In genomic region chr5:148972958-148973357, GRCh38 we compare ENCODE assay signal across 9 cellular contexts.
DNase-seq lines count a peak whose midpoint lies in the region; ATAC-seq and TF ChIP-seq lines count a peak whose summit lies in the region.
"Had no signal": no experiment of that assay in that cellular context is flagged by ENCODE, and none has a peak within 500 bp of the region (broad histone marks: within the 10 kb centered on the region; RNA-seq: fewer than 3 reads in every experiment).

No MANE protein-coding gene starts in this region.

- H3K4me1 Mint-ChIP-seq in MCF 10A (ENCODE audit: insufficient read depth, unreplicated experiment), result peaks cover 88% of the 10 kb centered on the region

- H3K27me3 ChIP-seq in layer of hippocampus (ENCODE audit: control insufficient read depth, insufficient read depth, low read length) (no peaks in the 10 kb centered on the region), upper lobe of right lung (no peaks in the 10 kb centered on the region)

- H3K9me3 ChIP-seq in upper lobe of right lung, result no peaks in the 10 kb centered on the region

- no peak overlapping the region for H3K4me3 ChIP-seq in upper lobe of right lung

- ATAC-seq in upper lobe of right lung, result peak; percentile 77
- no peak for ATAC-seq in GM18868 (IDR thresholded peaks at IDR 0.05; ENCODE audit: unreplicated experiment)
- no peak for ATAC-seq in HG03439 (IDR thresholded peaks at IDR 0.05; ENCODE audit: unreplicated experiment)

- peaks cover 24% of the 10 kb centered on the region for H3K4me1 ChIP-seq in upper lobe of right lung

- peak overlapping the region; percentile 93 for H3K27ac Mint-ChIP-seq in MCF 10A (ENCODE audit: low read depth, unreplicated experiment)

- H3K27me3 Mint-ChIP-seq in MCF 10A (ENCODE audit: insufficient read depth, unreplicated experiment), result no peaks in the 10 kb centered on the region

- CTCF ChIA-PET in MCF 10A (lab: Yijun Ruan, JAX), result interaction anchor here (0.6 to 37.7 kb wide), 11 partner anchors 15 to 347 kb away, joined by 3 to 1118 read pairs (median 3); no protein-coding TSS in a partner anchor

- H3K36me3 ChIP-seq in upper lobe of right lung, result no peaks in the 10 kb centered on the region

- TF ChIP-seq CTCF in MCF 10A (IDR thresholded peaks at IDR 0.05; ENCODE audit: unreplicated experiment) (no peak), upper lobe of right lung (IDR thresholded peaks at IDR 0.05) (no peak)

- H3K27ac ChIP-seq in layer of hippocampus (ENCODE audit: low read depth, low read length), result peak overlapping the region; percentile 47
- H3K27ac ChIP-seq in upper lobe of right lung, result peak overlapping the region; percentile 72
- H3K27ac ChIP-seq: KMS-11 had no signal

- no peaks in the 10 kb centered on the region for H3K9me3 Mint-ChIP-seq in MCF 10A (ENCODE audit: unreplicated experiment)

- BruUV-seq in MCF 10A (replicated peaks; lab: Mats Ljungman, UMichigan), result no TSS peak

- H3K4me3 Mint-ChIP-seq in MCF 10A (ENCODE audit: unreplicated experiment), result peak overlapping the region; percentile 28

- peak; percentile 76 for DNase-seq in HPDE6-E6E7 (ENCODE audit: extremely low spot score)
- peak; percentile 94 for DNase-seq in MCF 10A (ENCODE audit: unreplicated experiment)
- DNase-seq in upper lobe of right lung, result no peak
- no peak for DNase-seq in cortex of kidney (lab: John Stamatoyannopoulos, UW)
- DNase-seq: small intestine had no signal

- H3K36me3 Mint-ChIP-seq in MCF 10A (ENCODE audit: insufficient read depth, unreplicated experiment), result peaks cover 9% of the 10 kb centered on the region

- POLR2A ChIA-PET in MCF 10A (lab: Yijun Ruan, JAX), result interaction anchor here (0.6 to 27.9 kb wide), 18 partner anchors 11 to 475 kb away, joined by 3 to 1127 read pairs (median 4); partner anchors contain the start of gene ADRB2

- intact Hi-C loops in MCF 10A (cut with micrococcal nuclease), result no loop called here
- intact Hi-C loops in upper lobe of right lung (cut with DNase I), result no loop called here

Comparison
In these comparisons a context has a peak if more than half of its experiments do, and no peak if none do; other contexts are left out.
1. DNase-seq: peak in HPDE6-E6E7 (single experiment) and MCF 10A (single experiment); none in upper lobe of right lung (single experiment) and cortex of kidney (single experiment).